ENCODE assay signal across 8 cellular contexts in the genomic region with DNA sequence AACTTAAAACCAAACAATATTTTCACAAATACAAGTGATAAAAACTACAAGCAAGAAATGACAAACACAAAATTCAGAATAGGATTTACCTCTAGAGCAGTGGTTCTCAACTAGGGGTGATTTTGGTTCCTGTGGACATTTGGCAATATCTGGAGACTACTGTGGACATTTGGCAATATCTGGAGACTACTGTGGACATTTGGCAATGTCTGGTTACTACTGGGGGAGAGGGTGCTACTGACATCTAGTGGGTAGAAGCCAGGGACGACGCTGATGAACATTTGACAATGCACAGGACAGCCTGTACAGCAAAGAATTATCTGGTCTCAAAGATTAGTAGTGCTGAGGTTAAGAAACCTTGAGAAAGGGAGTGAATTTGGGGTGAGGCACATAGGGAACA.
A peak's percentile ranks its signal among the peaks of the same experiment; 100 is the strongest.
DNase-seq lines count a peak whose midpoint lies in the region; ATAC-seq and TF ChIP-seq lines count a peak whose summit lies in the region.

No MANE protein-coding gene starts in this region.

- peak; percentile 1 for DNase-seq in DMS53 treated with DMSO at 0.1 percent for 48 hours (lab: John Stamatoyannopoulos, UW; ENCODE audit: unreplicated experiment)
- DNase-seq in LNCaP clone FGC (ENCODE audit: low read depth): no peak
- DNase-seq in astrocyte of the hippocampus (ENCODE audit: low read depth, low spot score): peak; percentile 39
- DNase-seq in medulla oblongata (ENCODE audit: extremely low spot score): peak; percentile 8
- no peak for DNase-seq in activated CD8-positive, alpha-beta memory T cell treated with anti-CD3 and anti-CD28 coated beads for 24 hours
- no peak for DNase-seq in stimulated activated effector memory CD8-positive, alpha-beta T cell treated with anti-CD3 and anti-CD28 coated beads, Interleukin-12 subunit alpha, Interleukin-12 subunit beta, amount 100 ng/mL, for 72 hours (ENCODE audit: low spot score in 2 of 2)

- TF ChIP-seq CTCF in LNCaP clone FGC (IDR thresholded peaks at IDR 0.05; ENCODE audit: control insufficient read depth, extremely low read depth, insufficient read depth): peak; percentile 46

- H3K4me1 Mint-ChIP-seq in stimulated activated effector memory CD8-positive, alpha-beta T cell treated with anti-CD3 and anti-CD28 coated beads, Interleukin-12 subunit alpha, Interleukin-12 subunit beta, amount 100 ng/mL, for 72 hours: no peaks in the 10 kb centered on the region

- no peaks in the 10 kb centered on the region for H3K36me3 Mint-ChIP-seq in stimulated activated effector memory CD8-positive, alpha-beta T cell treated with anti-CD3 and anti-CD28 coated beads, Interleukin-12 subunit alpha, Interleukin-12 subunit beta, amount 100 ng/mL, for 72 hours

- H3K4me3 Mint-ChIP-seq in stimulated activated effector memory CD8-positive, alpha-beta T cell treated with anti-CD3 and anti-CD28 coated beads, Interleukin-12 subunit alpha, Interleukin-12 subunit beta, amount 100 ng/mL, for 72 hours: no peak overlapping the region

- H3K9me3 Mint-ChIP-seq in stimulated activated effector memory CD8-positive, alpha-beta T cell treated with anti-CD3 and anti-CD28 coated beads, Interleukin-12 subunit alpha, Interleukin-12 subunit beta, amount 100 ng/mL, for 72 hours: no peaks in the 10 kb centered on the region

- H3K27ac Mint-ChIP-seq in stimulated activated effector memory CD8-positive, alpha-beta T cell treated with anti-CD3 and anti-CD28 coated beads, Interleukin-12 subunit alpha, Interleukin-12 subunit beta, amount 100 ng/mL, for 72 hours: no peak overlapping the region

- ATAC-seq in HG02981 (IDR thresholded peaks at IDR 0.05; ENCODE audit: unreplicated experiment) (no peak), HG02840 (IDR thresholded peaks at IDR 0.05; ENCODE audit: low FRiP score, unreplicated experiment) (no peak)
- no peak for ATAC-seq in stimulated activated effector memory CD8-positive, alpha-beta T cell treated with anti-CD3 and anti-CD28 coated beads, Interleukin-12 subunit alpha, Interleukin-12 subunit beta, amount 100 ng/mL, for 72 hours

- H3K4me3 ChIP-seq in LNCaP clone FGC (ENCODE audit: low read depth, low read length): no peak overlapping the region

Comparison
In these comparisons a context has a peak if more than half of its experiments do, and no peak if none do; other contexts are left out.
1. DNase-seq: peak in DMS53 treated with DMSO at 0.1 percent for 48 hours (single experiment), astrocyte of the hippocampus (single experiment) and medulla oblongata (single experiment); none in LNCaP clone FGC (single experiment), activated CD8-positive, alpha-beta memory T cell treated with anti-CD3 and anti-CD28 coated beads for 24 hours (single experiment) and stimulated activated effector memory CD8-positive, alpha-beta T cell treated with anti-CD3 and anti-CD28 coated beads, Interleukin-12 subunit alpha, Interleukin-12 subunit beta, amount 100 ng/mL, for 72 hours (0 of 2).